8 cellular contexts compared by ENCODE assay signal in the genomic region with DNA sequence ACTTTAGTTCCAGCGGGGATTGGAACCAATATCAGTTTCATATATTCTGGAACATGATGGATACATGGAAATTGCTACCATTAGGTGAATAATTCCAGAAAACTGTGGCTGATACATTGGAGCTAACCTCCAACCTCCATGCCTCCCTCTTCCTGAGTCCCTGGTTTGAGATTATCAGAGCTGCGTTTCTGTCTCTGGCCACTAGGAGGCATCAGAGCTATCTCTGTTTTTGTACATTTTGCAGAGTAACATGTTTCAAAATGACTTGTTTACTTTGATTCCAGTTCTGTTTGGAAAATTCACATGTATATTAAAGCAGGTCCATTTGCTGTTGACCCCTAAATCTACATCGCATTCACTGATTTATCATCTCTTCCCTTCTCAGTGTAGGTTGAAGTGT. TPM values are rescaled to one million over a fixed set of nuclear protein-coding genes. Genes with fewer than 3 reads are reported as not detected.
DNase-seq lines count a peak whose midpoint lies in the region; ATAC-seq, FAIRE-seq and TF ChIP-seq lines count a peak whose summit lies in the region.

No MANE protein-coding gene starts in this region.

- ATAC-seq in A549 (peak in 1 of 2 experiments; percentile 60; a peak in 2 of 6 replicates), GM18858 (IDR thresholded peaks at IDR 0.05; ENCODE audit: unreplicated experiment) (no peak), GM18505 (IDR thresholded peaks at IDR 0.05; ENCODE audit: unreplicated experiment) (no peak)
- ATAC-seq in activated CD8-positive, alpha-beta memory T cell treated with anti-CD3 and anti-CD28 coated beads, Interleukin-2, amount 10 ng/mL, durations not matched to agents 7 days and 5 days, result no peak

- DNase-seq in A549 (ENCODE audit: low read depth in 1 of 2, low spot score in 1 of 2) (peak; percentile 3 to 28), G401 (ENCODE audit: low spot score) (peak; percentile 18), Karpas-422 (peak; percentile 81), fibroblast of villous mesenchyme (ENCODE audit: low read depth) (peak; percentile 13), small intestine (peak; percentile 2)
- peak; percentile 41 for DNase-seq in activated CD8-positive, alpha-beta memory T cell treated with anti-CD3 and anti-CD28 coated beads, Interleukin-2, amount 10 ng/mL, durations not matched to agents 7 days and 5 days

- no peak overlapping the region for H3K9ac ChIP-seq in Karpas-422 (ENCODE audit: low read length)

- no peak overlapping the region for H3K4me3 Mint-ChIP-seq in activated CD8-positive, alpha-beta memory T cell treated with anti-CD3 and anti-CD28 coated beads, Interleukin-2, amount 10 ng/mL, durations not matched to agents 7 days and 5 days

- in situ Hi-C loops in G401 (cut with HindIII; ENCODE audit: low sequenced_read_pairs), result no loop called here

- no peaks in the 10 kb centered on the region for H3K27me3 ChIP-seq in Karpas-422 (ENCODE audit: low read length)
- no peaks in the 10 kb centered on the region for H3K27me3 ChIP-seq in small intestine (ENCODE audit: control insufficient read depth in 2 of 2, insufficient read depth in 2 of 2, low read length in 2 of 2)

- H3K36me3 ChIP-seq in Karpas-422 (ENCODE audit: insufficient read depth, low read length) (no peaks in the 10 kb centered on the region), small intestine (ENCODE audit: control insufficient read depth in 2 of 2, insufficient read depth in 2 of 2, low read length in 2 of 2) (no peaks in the 10 kb centered on the region)

- H3K4me1 ChIP-seq in A549 (no peaks in the 10 kb centered on the region), Karpas-422 (ENCODE audit: low read length) (no peaks in the 10 kb centered on the region), small intestine (ENCODE audit: control insufficient read depth in 2 of 2, insufficient read depth in 1 of 2, low read depth in 1 of 2, low read length in 1 of 2) (no peaks in the 10 kb centered on the region)

- no peak overlapping the region for H3K27ac ChIP-seq in A549
- H3K27ac ChIP-seq in Karpas-422 (ENCODE audit: low read length), result no peak overlapping the region
- H3K27ac ChIP-seq in small intestine (ENCODE audit: low read depth in 1 of 2, low read length in 1 of 2), result no peak overlapping the region

- H3K9me3 Mint-ChIP-seq in activated CD8-positive, alpha-beta memory T cell treated with anti-CD3 and anti-CD28 coated beads, Interleukin-2, amount 10 ng/mL, durations not matched to agents 7 days and 5 days (ENCODE audit: low read depth), result no peaks in the 10 kb centered on the region

- H2AFZ ChIP-seq in Karpas-422 (ENCODE audit: low read length), result no peak overlapping the region

- peak; percentile 40 for TF ChIP-seq CTCF in A549 (IDR thresholded peaks at IDR 0.05)
- TF ChIP-seq CTCF in fibroblast of villous mesenchyme (IDR thresholded peaks at IDR 0.05; ENCODE audit: insufficient read depth, low read depth, low read length), result peak; percentile 64

- H3K4me3 ChIP-seq in A549, result no peak overlapping the region
- no peak overlapping the region for H3K4me3 ChIP-seq in Karpas-422 (ENCODE audit: low read length)
- H3K4me3 ChIP-seq in fibroblast of villous mesenchyme (ENCODE audit: low read depth, low read length), result no peak overlapping the region
- no peak overlapping the region for H3K4me3 ChIP-seq in small intestine (ENCODE audit: low read depth in 1 of 2, low read length in 2 of 2)

- H3K27ac Mint-ChIP-seq in activated CD8-positive, alpha-beta memory T cell treated with anti-CD3 and anti-CD28 coated beads, Interleukin-2, amount 10 ng/mL, durations not matched to agents 7 days and 5 days, result no peak overlapping the region

- no peak for TF ChIP-seq RAD21 in A549 (conservative IDR thresholded peaks at IDR 0.05 in 1 of 2, IDR thresholded peaks at IDR 0.05 in 1 of 2)

- no peak for TF ChIP-seq EP300 in A549 (IDR thresholded peaks at IDR 0.05)

- H3K79me2 ChIP-seq in Karpas-422 (ENCODE audit: low read length), result no peaks in the 10 kb centered on the region

- FAIRE-seq in A549 (lab: Jason Lieb, UNC), result no peak
- FAIRE-seq in small intestine (lab: Jason Lieb, UNC), result no peak

- WGBS in A549 (ENCODE audit: missing lambda C conversion rate), result 56% methylated on average over 3 of the region's 3 CpGs
- WGBS in small intestine, 3 donors, result 36 to 56% (median 48%) methylated on average over 3 of the region's 3 CpGs

- H3K9me3 ChIP-seq in A549, result no peaks in the 10 kb centered on the region
- H3K9me3 ChIP-seq in Karpas-422 (ENCODE audit: low read length), result no peaks in the 10 kb centered on the region
- no peaks in the 10 kb centered on the region for H3K9me3 ChIP-seq in small intestine (ENCODE audit: control insufficient read depth, low read depth)

- no peaks in the 10 kb centered on the region for H3K36me3 Mint-ChIP-seq in activated CD8-positive, alpha-beta memory T cell treated with anti-CD3 and anti-CD28 coated beads, Interleukin-2, amount 10 ng/mL, durations not matched to agents 7 days and 5 days

- no peaks in the 10 kb centered on the region for H3K27me3 Mint-ChIP-seq in activated CD8-positive, alpha-beta memory T cell treated with anti-CD3 and anti-CD28 coated beads, Interleukin-2, amount 10 ng/mL, durations not matched to agents 7 days and 5 days

- H4K20me1 ChIP-seq in Karpas-422 (ENCODE audit: insufficient read depth, low read depth, low read length), result no peaks in the 10 kb centered on the region

- H3K4me2 ChIP-seq in A549 (no peak overlapping the region), Karpas-422 (ENCODE audit: low read depth, low read length, poor library complexity, severe bottlenecking) (no peak overlapping the region)

- H3K9me2 ChIP-seq in Karpas-422 (replicated peaks; ENCODE audit: insufficient read depth, low read length), result no peaks in the 10 kb centered on the region

- CTCF ChIA-PET in A549 (lab: Yijun Ruan, JAX), result interaction anchor here (0.6 to 1.4 kb wide), 4 partner anchors 17 to 1338 kb away, joined by 3 read pairs; no protein-coding TSS in a partner anchor
- CTCF ChIA-PET in activated CD8-positive, alpha-beta memory T cell treated with anti-CD3 and anti-CD28 coated beads, Interleukin-2, amount 10 ng/mL, durations not matched to agents 7 days and 5 days (lab: Charles Lee), result interaction anchor here (0.7 to 1.5 kb wide), 4 partner anchors 8 to 242 kb away, joined by 3 to 10 read pairs (median 3); no protein-coding TSS in a partner anchor

- POLR2A ChIA-PET in A549 (lab: Yijun Ruan, JAX), result no interaction called here

- no peaks in the 10 kb centered on the region for H3K4me1 Mint-ChIP-seq in activated CD8-positive, alpha-beta memory T cell treated with anti-CD3 and anti-CD28 coated beads, Interleukin-2, amount 10 ng/mL, durations not matched to agents 7 days and 5 days

- TF ChIP-seq POLR2A in A549 (IDR thresholded peaks at IDR 0.05; ENCODE audit: low read length) (no peak), GM18505 (IDR thresholded peaks at IDR 0.05; ENCODE audit: borderline replicate concordance, extremely low read depth, insufficient read depth, insufficient read length) (no peak)

TF ChIP-seq in A549, 52 proteins besides CTCF, POLR2A, EP300 and RAD21:
- no peak for TF ChIP-seq HOXB5 (CRISPR knock-in tag; IDR thresholded peaks at IDR 0.05)
- no peak for TF ChIP-seq NPAS2 (CRISPR knock-in tag; IDR thresholded peaks at IDR 0.05; ENCODE audit: borderline replicate concordance)
- no peak for TF ChIP-seq MAX (IDR thresholded peaks at IDR 0.05)
- TF ChIP-seq SMC3 (IDR thresholded peaks at IDR 0.05), result 0 out of 3 replicates have a peak, but pooled peaks have one; percentile 7

RNA-seq across cellular contexts. Expression of gene RAB40AL, which starts 2.4 kb away (rescaled TPM):
- polyA plus RNA-seq in A549 (2011; rRNA removed) (0.48 and 1.1 TPM in 2 replicates), A549 (2017; fragmentation: RNase III; extraction: RNeasy Plus Mini Kit Qiagen cat#74134 plus additional on column Dnase treatment) (0.09 TPM in 2 of 3 replicates, not detected in the other), small intestine (under 1 TPM in 1 of 3 donors, not detected in 2; 0.06 TPM)
- 0.16 and 0.21 TPM in 2 replicates for polyA plus RNA-seq in A549 (2012; cell fraction: cytosol; rRNA removed)
- 4.9 and 5.5 TPM in 2 replicates for polyA plus RNA-seq in A549 (2012; cell fraction: nucleus; rRNA removed)
- polyA minus RNA-seq in A549 (2011; rRNA and poly(A)+ RNA removed), result 8.2 and 9.6 TPM in 2 replicates
- total RNA-seq in G401 (2014; rRNA removed; shearing (Covaris generic)), result not detected in 2 replicates
- 0.40 and 0.67 TPM in 2 replicates for total RNA-seq in Karpas-422 (2014; rRNA removed; shearing (Covaris generic); ENCODE audit: low replicate concordance)
- under 1 TPM; 0.33 to 0.55 TPM for total RNA-seq in activated CD8-positive, alpha-beta memory T cell treated with anti-CD3 and anti-CD28 coated beads, Interleukin-2, amount 10 ng/mL, durations not matched to agents 7 days and 5 days
- 0.43 and 1.3 TPM in 2 replicates for total RNA-seq in fibroblast of villous mesenchyme

Comparison
In these comparisons a context has a peak if more than half of its experiments do, and no peak if none do; other contexts are left out.
1. DNase-seq: peak in every context shown above with its lines; median percentile 81 in Karpas-422; 41 in activated CD8-positive, alpha-beta memory T cell treated with anti-CD3 and anti-CD28 coated beads, Interleukin-2, amount 10 ng/mL, durations not matched to agents 7 days and 5 days; 18 in G401; 16 in A549; 13 in fibroblast of villous mesenchyme; 2 in small intestine.